In genomic region chr2:212156114-212156513, GRCh38 we compare ENCODE assay signal across 31 cellular contexts.
"Had no signal": no experiment of that assay in that cellular context is flagged by ENCODE, and none has a peak within 500 bp of the region (broad histone marks: within the 10 kb centered on the region; RNA-seq: fewer than 3 reads in every experiment).

No MANE protein-coding gene starts in this region.

- H3K36me3 ChIP-seq: MG63 had no signal

- H3K4me3 ChIP-seq: MG63, SK-N-MC had no signal

- DNase-seq: activated B cell treated with CpG ODN at 0.5 μM for 24 hours; activated CD4-positive, alpha-beta memory T cell treated with anti-CD3 and anti-CD28 coated beads for 36 hours; activated CD4-positive, alpha-beta T cell treated with anti-CD3 and anti-CD28 coated beads for 1 hour; activated CD4-positive, alpha-beta T cell treated with anti-CD3 and anti-CD28 coated beads, Interleukin-2, amount 10 ng/mL, durations not matched to agents 24 days and 14 days; activated CD8-positive, alpha-beta memory T cell treated with anti-CD3 and anti-CD28 coated beads for 24 hours; activated effector memory CD4-positive, alpha-beta T cell treated with anti-CD3 and anti-CD28 coated beads, Interleukin-2, amount 50 U/mL, for 16 hours; activated naive CD4-positive, alpha-beta T cell treated with Interleukin-2 at 50 U/mL for 16 hours; activated naive CD8-positive, alpha-beta T cell treated with anti-CD3 and anti-CD28 coated beads, Interleukin-2, amount 50 U/mL, for 24 hours; activated T-cell treated with anti-CD3 and anti-CD28 coated beads, Interleukin-2, amount 50 U/mL, for 4 hours; amniotic stem cell; MG63; MV-4-11; NCI-H1092 treated with DMSO at 0.1 percent for 48 hours; NCI-H1417 treated with DMSO at 0.1 percent for 48 hours; NCI-H187; NCI-H2081; NCI-H2171; NCI-H345; NCI-H510A treated with DMSO at 0.1 percent for 48 hours; NCI-H82; OCI-M1; RPMI8226; T-cell; T-helper 2 cell; T1000 had no signal

- H3K9me3 ChIP-seq: MG63 had no signal

- H3K27ac ChIP-seq: SK-N-MC had no signal

- FAIRE-seq: astrocyte, TTC549 had no signal

- ATAC-seq: activated naive CD4-positive, alpha-beta T cell treated with anti-CD3 and anti-CD28 coated beads, Interleukin-2, amount 50 U/mL, for 72 hours; activated naive CD8-positive, alpha-beta T cell treated with anti-CD3 and anti-CD28 coated beads, Interleukin-2, amount 50 U/mL, for 24 hours; activated T-cell treated with anti-CD3 and anti-CD28 coated beads, Interleukin-2, amount 50 U/mL, for 4 hours; Panc1; Right ventricle myocardium inferior; T-cell had no signal

- H3K27me3 ChIP-seq: MG63 had no signal
